Comparison of ENCODE assay signal across 22 cellular contexts in the genomic region with DNA sequence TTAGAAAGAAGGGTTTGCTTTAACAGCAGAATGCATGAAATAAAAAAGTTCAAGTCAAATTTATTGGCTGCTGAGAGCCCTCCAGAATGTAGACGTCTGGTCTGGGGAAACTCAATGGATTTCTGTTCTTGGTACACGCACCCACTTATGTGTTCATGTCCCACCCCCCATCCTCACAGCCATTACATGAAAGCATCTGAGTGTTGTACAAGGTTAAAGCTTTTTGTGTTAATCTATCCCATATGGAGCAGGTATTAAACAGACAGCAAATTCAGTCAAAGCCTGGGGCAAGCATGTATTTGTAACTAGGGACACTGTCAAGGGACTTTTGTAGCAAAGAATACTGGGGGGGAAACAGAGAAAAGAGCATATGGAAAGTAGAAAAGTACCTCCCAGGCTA.
DNase-seq lines count a peak whose midpoint lies in the region; ATAC-seq and TF ChIP-seq lines count a peak whose summit lies in the region.
"Had no signal": no experiment of that assay in that cellular context is flagged by ENCODE, and none has a peak within 500 bp of the region (broad histone marks: within the 10 kb centered on the region; RNA-seq: fewer than 3 reads in every experiment).

No MANE protein-coding gene starts in this region.

- H2AFZ ChIP-seq in hepatocyte (no peak overlapping the region), Karpas-422 (ENCODE audit: low read length) (no peak overlapping the region)

- no peaks in the 10 kb centered on the region for H3K9me2 ChIP-seq in hepatocyte (replicated peaks; ENCODE audit: insufficient read depth)
- no peaks in the 10 kb centered on the region for H3K9me2 ChIP-seq in Karpas-422 (replicated peaks; ENCODE audit: insufficient read depth, low read length)

- no peak for TF ChIP-seq CTCF in WERI-Rb-1 (IDR thresholded peaks at IDR 0.05; ENCODE audit: low read depth, low read length)
- no peak for TF ChIP-seq CTCF in hepatocyte (IDR thresholded peaks at IDR 0.05; ENCODE audit: poor library complexity)
- no peak for TF ChIP-seq CTCF in CD14-positive monocyte (IDR thresholded peaks at IDR 0.05)

- H3K27ac Mint-ChIP-seq in CD14-positive monocyte, result no peak overlapping the region
- H3K27ac Mint-ChIP-seq: CD4-positive, alpha-beta memory T cell; HFFc6 had no signal

- WGBS in hepatocyte (ENCODE audit: low lambda C conversion rate, missing lambda C conversion rate), result 46% methylated on average over 2 of the region's 2 CpGs

- no peaks in the 10 kb centered on the region for H3K79me2 ChIP-seq in hepatocyte
- H3K79me2 ChIP-seq in Karpas-422 (ENCODE audit: low read length), result no peaks in the 10 kb centered on the region

- H3K27ac ChIP-seq in WERI-Rb-1, result peak overlapping the region; percentile 56
- H3K27ac ChIP-seq in hepatocyte, result peak overlapping the region; percentile 72
- no peak overlapping the region for H3K27ac ChIP-seq in Karpas-422 (ENCODE audit: low read length)
- H3K27ac ChIP-seq: A549; BLaER1 treated with 17β-estradiol and CSF1 and Interleukin-3, amounts not matched to agents 10 nM and 100 nM had no signal

- no peaks in the 10 kb centered on the region for H3K36me3 ChIP-seq in WERI-Rb-1
- H3K36me3 ChIP-seq in hepatocyte (replicated peaks; ENCODE audit: insufficient read depth, low read depth), result no peaks in the 10 kb centered on the region
- no peaks in the 10 kb centered on the region for H3K36me3 ChIP-seq in Karpas-422 (ENCODE audit: insufficient read depth, low read length)
- H3K36me3 ChIP-seq: BE2C; BLaER1 treated with 17β-estradiol and CSF1 and Interleukin-3, amounts not matched to agents 10 nM and 100 nM; HAP-1 had no signal

- no peaks in the 10 kb centered on the region for H3K4me1 Mint-ChIP-seq in CD14-positive monocyte
- H3K4me1 Mint-ChIP-seq: CD4-positive, alpha-beta memory T cell had no signal

- H3K4me1 ChIP-seq in hepatocyte (ENCODE audit: insufficient read depth), result peaks cover 11% of the 10 kb centered on the region
- no peaks in the 10 kb centered on the region for H3K4me1 ChIP-seq in Karpas-422 (ENCODE audit: low read length)
- H3K4me1 ChIP-seq: A549, BE2C, HAP-1 had no signal

- peak; percentile 53 for DNase-seq in NCI-H82 (lab: John Stamatoyannopoulos, UW)
- no peak for DNase-seq in NCI-H82 treated with DMSO at 0.1 percent for 48 hours (lab: John Stamatoyannopoulos, UW; ENCODE audit: unreplicated experiment)
- peak; percentile 54 for DNase-seq in WERI-Rb-1
- DNase-seq in hepatocyte (ENCODE audit: low spot score), result peak; percentile 33
- DNase-seq in Karpas-422, result no peak
- no peak for DNase-seq in CD14-positive monocyte (ENCODE audit: low spot score)
- DNase-seq: 8988T; ACHN; AML-193; BE2C; Calu3; CD4-positive, alpha-beta memory T cell; COR-L47; DMS53; DMS79 treated with DMSO at 0.1 percent for 48 hours; GF-D8; GOT3; HFFc6 had no signal

- H3K36me3 Mint-ChIP-seq in CD14-positive monocyte, result no peaks in the 10 kb centered on the region
- H3K36me3 Mint-ChIP-seq: CD4-positive, alpha-beta memory T cell had no signal

- H3K4me3 Mint-ChIP-seq in CD14-positive monocyte, result no peak overlapping the region
- H3K4me3 Mint-ChIP-seq: CD4-positive, alpha-beta memory T cell; HFFc6 had no signal

- H3K9ac ChIP-seq in Karpas-422 (ENCODE audit: low read length), result no peak overlapping the region
- H3K9ac ChIP-seq: BLaER1 treated with 17β-estradiol and CSF1 and Interleukin-3, amounts not matched to agents 10 nM and 100 nM had no signal

- H4K20me1 ChIP-seq in hepatocyte (ENCODE audit: insufficient read depth, poor library complexity, severe bottlenecking) (no peaks in the 10 kb centered on the region), Karpas-422 (ENCODE audit: insufficient read depth, low read depth, low read length) (no peaks in the 10 kb centered on the region)
- H4K20me1 ChIP-seq: BLaER1 treated with 17β-estradiol and CSF1 and Interleukin-3, amounts not matched to agents 10 nM and 100 nM had no signal

- intact Hi-C loops in CD14-positive monocyte (cut with micrococcal nuclease), result no loop called here

- H3K9me3 Mint-ChIP-seq in CD14-positive monocyte, result peaks cover 0 to 11% (median 2%) of the 10 kb centered on the region in 7 donors

- H3K4me2 ChIP-seq in hepatocyte, result no peak overlapping the region
- no peak overlapping the region for H3K4me2 ChIP-seq in Karpas-422 (ENCODE audit: low read depth, low read length, poor library complexity, severe bottlenecking)
- H3K4me2 ChIP-seq: A549; BLaER1 treated with 17β-estradiol and CSF1 and Interleukin-3, amounts not matched to agents 10 nM and 100 nM had no signal

- ATAC-seq in GM21390 (IDR thresholded peaks at IDR 0.05; ENCODE audit: unreplicated experiment), result no peak
- ATAC-seq: A549 had no signal

- no peak overlapping the region for H3K4me3 ChIP-seq in WERI-Rb-1 (ENCODE audit: low read depth, low read length)
- H3K4me3 ChIP-seq in hepatocyte, result no peak overlapping the region
- H3K4me3 ChIP-seq in Karpas-422 (ENCODE audit: low read length), result no peak overlapping the region
- H3K4me3 ChIP-seq: A549; BLaER1 treated with 17β-estradiol and CSF1 and Interleukin-3, amounts not matched to agents 10 nM and 100 nM; HAP-1 had no signal

- H3K9me3 ChIP-seq in WERI-Rb-1 (ENCODE audit: severe bottlenecking) (no peaks in the 10 kb centered on the region), hepatocyte (ENCODE audit: low read depth) (no peaks in the 10 kb centered on the region), Karpas-422 (ENCODE audit: low read length) (no peaks in the 10 kb centered on the region)
- H3K9me3 ChIP-seq: A549, BE2C, HAP-1 had no signal

- H3K27me3 Mint-ChIP-seq in CD14-positive monocyte (ENCODE audit: low read depth in 3 of 3), result no peaks in the 10 kb centered on the region
- H3K27me3 Mint-ChIP-seq: CD4-positive, alpha-beta memory T cell had no signal

- H3K27me3 ChIP-seq in WERI-Rb-1 (ENCODE audit: insufficient read depth, low read depth, severe bottlenecking) (no peaks in the 10 kb centered on the region), hepatocyte (no peaks in the 10 kb centered on the region), Karpas-422 (ENCODE audit: low read length) (peaks cover 4% of the 10 kb centered on the region; the same call in 1 of the 2 replicates)
- H3K27me3 ChIP-seq: BE2C; BLaER1 treated with 17β-estradiol and CSF1 and Interleukin-3, amounts not matched to agents 10 nM and 100 nM had no signal

Comparison
In these comparisons a context has a peak if more than half of its experiments do, and no peak if none do; other contexts are left out.
1. DNase-seq: peak in NCI-H82 (single experiment), WERI-Rb-1 (single experiment) and hepatocyte (single experiment); none in NCI-H82 treated with DMSO at 0.1 percent for 48 hours (single experiment), Karpas-422 (single experiment) and CD14-positive monocyte (single experiment).